Comparison of ENCODE assay signal across 13 cellular contexts in the genomic region with DNA sequence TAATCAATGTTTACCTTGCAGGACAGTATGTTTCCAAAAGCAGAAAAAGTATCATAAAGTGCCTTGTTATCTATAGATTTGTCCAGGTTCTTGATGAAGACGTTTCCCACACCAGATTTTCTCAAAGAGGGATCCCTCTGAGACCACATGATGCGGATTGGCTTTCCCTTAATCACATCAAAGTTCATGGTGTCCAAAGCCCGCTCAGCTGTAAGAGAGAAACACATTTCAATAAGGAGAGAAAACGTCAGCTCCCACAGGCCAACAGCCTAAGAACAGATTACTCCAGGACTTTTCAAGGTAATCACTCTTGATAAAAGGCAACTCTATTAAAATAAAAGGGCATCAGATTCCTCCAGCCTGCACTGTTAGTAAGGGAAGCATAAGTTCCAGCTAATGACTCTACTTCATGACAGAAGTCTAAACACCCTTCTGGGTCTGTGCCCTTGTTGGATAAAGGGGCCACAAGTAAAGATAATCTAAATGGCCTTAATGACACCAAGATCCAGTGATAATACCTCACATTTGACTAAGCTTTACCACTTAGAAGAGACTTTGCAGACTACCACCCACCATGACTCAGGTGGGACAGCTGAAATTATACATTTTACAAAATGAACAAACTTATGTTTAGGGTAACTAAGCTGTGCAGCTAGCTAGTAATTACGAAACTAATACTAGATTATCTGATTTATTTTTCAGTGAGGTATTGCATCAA. TPM values are rescaled to one million over a fixed set of nuclear protein-coding genes. Genes with fewer than 3 reads are reported as not detected.
DNase-seq lines count a peak whose midpoint lies in the region; ATAC-seq, FAIRE-seq and TF ChIP-seq lines count a peak whose summit lies in the region.
"Had no signal": no experiment of that assay in that cellular context is flagged by ENCODE, and none has a peak within 500 bp of the region (broad histone marks: within the 10 kb centered on the region; RNA-seq: fewer than 3 reads in every experiment).

No MANE protein-coding gene starts in this region.

- intact Hi-C loops in Calu3 (cut with micrococcal nuclease; ENCODE audit: unreplicated experiment) (no loop called here), transverse colon (cut with DNase I; ENCODE audit: low total_unique reads) (no loop called here)

- peaks cover 3% of the 10 kb centered on the region for H3K9me1 ChIP-seq in keratinocyte (ENCODE audit: control insufficient read depth, extremely low read depth, insufficient read depth, low read length)

- H3K36me3 ChIP-seq in BLaER1 (peaks cover 81% of the 10 kb centered on the region), WERI-Rb-1 (peaks cover 69% of the 10 kb centered on the region), keratinocyte (ENCODE audit: control insufficient read depth in 2 of 2, extremely low read depth in 1 of 2, insufficient read depth in 2 of 2, low read length in 2 of 2) (peaks cover 36 to 64% of the 10 kb centered on the region in 2 experiments), upper lobe of left lung (peaks cover 32 to 62% (median 46%) of the 10 kb centered on the region in 4 donors), transverse colon (peaks cover 0 to 46% (median 16%) of the 10 kb centered on the region in 4 donors)

- in situ Hi-C loops in transverse colon (cut with MboI; ENCODE audit: low pct_ligation_motif_present in 1 of 4, low pct_unique_long_range_greater_than_20kb in 1 of 4, low sequenced_read_pairs in 3 of 4), result no loop called here

- peaks cover 71% of the 10 kb centered on the region for H3K79me2 ChIP-seq in keratinocyte (ENCODE audit: control insufficient read depth, insufficient read depth, low read length)

- H3K27me3 ChIP-seq in BLaER1, result no peaks in the 10 kb centered on the region
- no peaks in the 10 kb centered on the region for H3K27me3 ChIP-seq in WERI-Rb-1 (ENCODE audit: insufficient read depth, low read depth, severe bottlenecking)
- no peaks in the 10 kb centered on the region for H3K27me3 ChIP-seq in keratinocyte (ENCODE audit: control insufficient read depth, extremely low read depth, insufficient read depth, low read length)
- H3K27me3 ChIP-seq in upper lobe of left lung, result no peaks in the 10 kb centered on the region
- H3K27me3 ChIP-seq in transverse colon, result no peaks in the 10 kb centered on the region
- H3K27me3 ChIP-seq: stomach had no signal

- H3K9me3 ChIP-seq in BLaER1 (no peaks in the 10 kb centered on the region), WERI-Rb-1 (ENCODE audit: severe bottlenecking) (no peaks in the 10 kb centered on the region), keratinocyte (ENCODE audit: control insufficient read depth, low read depth, low read length) (no peaks in the 10 kb centered on the region), upper lobe of left lung (no peaks in the 10 kb centered on the region), transverse colon (no peaks in the 10 kb centered on the region)
- H3K9me3 ChIP-seq: Caco-2, stomach had no signal

- TF ChIP-seq POLR2A in upper lobe of left lung (IDR thresholded peaks at IDR 0.05) (no peak), transverse colon (IDR thresholded peaks at IDR 0.05) (no peak)

- TF ChIP-seq EP300 in upper lobe of left lung (IDR thresholded peaks at IDR 0.05), result no peak
- no peak for TF ChIP-seq EP300 in transverse colon (IDR thresholded peaks at IDR 0.05; ENCODE audit: low read depth)

- H3K27me3 Mint-ChIP-seq in Calu3 (ENCODE audit: unreplicated experiment), result no peaks in the 10 kb centered on the region

- CTCF ChIA-PET in Calu3 (lab: Charles Lee), result no interaction called here

- ATAC-seq in upper lobe of left lung (ENCODE audit: low FRiP score in 2 of 2), result no peak

- H3K4me1 Mint-ChIP-seq in Calu3 (ENCODE audit: low read depth, unreplicated experiment), result peaks cover 51% of the 10 kb centered on the region

- H3K4me1 ChIP-seq in BLaER1, result peaks cover 30% of the 10 kb centered on the region
- peaks cover 20% of the 10 kb centered on the region for H3K4me1 ChIP-seq in keratinocyte (ENCODE audit: control insufficient read depth, extremely low read depth, insufficient read depth, low read length)
- H3K4me1 ChIP-seq in upper lobe of left lung, result peaks cover 19 to 37% (median 29%) of the 10 kb centered on the region in 4 donors
- H3K4me1 ChIP-seq in transverse colon, result peaks cover 23 to 41% (median 28%) of the 10 kb centered on the region in 4 donors

- H3K9ac ChIP-seq in BLaER1 (no peak overlapping the region; the same call in 1 of the 2 replicates), keratinocyte (ENCODE audit: control insufficient read depth, extremely low read depth, insufficient read depth, low read length) (no peak overlapping the region)

- dilution Hi-C loops in keratinocyte (cut with MboI; ENCODE audit: extremely low pct_ligation_motif_present, low sequenced_read_pairs), result no loop called here

- H3K4me3 Mint-ChIP-seq in Calu3 (ENCODE audit: low read depth, unreplicated experiment), result peak overlapping the region; percentile 86

- H3K4me2 ChIP-seq in BLaER1, result peak overlapping the region; percentile 98
- H3K4me2 ChIP-seq in keratinocyte (ENCODE audit: control insufficient read depth, extremely low read depth, insufficient read depth, low read depth, low read length), result peak overlapping the region; percentile 86

- WGBS in upper lobe of left lung, 2 donors, result 77 to 78% methylated on average over 5 of the region's 5 CpGs
- 66 to 67% methylated on average over 4 to 5 of the region's 5 CpGs for WGBS in transverse colon (ENCODE audit: low coverage in 1 of 2), 2 donors

- DNase-seq in Calu3, result no peak
- DNase-seq in WERI-Rb-1, result peak; percentile 75
- DNase-seq in keratinocyte (ENCODE audit: low read depth, low spot score), result no peak
- no peak for DNase-seq in upper lobe of left lung
- no peak for DNase-seq in NCI-H146 (lab: John Stamatoyannopoulos, UW)
- no peak for DNase-seq in transverse colon
- DNase-seq: Caco-2, NCI-H2227 treated with DMSO at 0.1 percent for 48 hours, stomach had no signal

- H3K27ac ChIP-seq in BLaER1 (no peak overlapping the region), WERI-Rb-1 (peak overlapping the region; percentile 85), keratinocyte (ENCODE audit: control insufficient read depth, insufficient read depth, low read length) (no peak overlapping the region), upper lobe of left lung (no peak overlapping the region), transverse colon (no peak overlapping the region)

- FAIRE-seq in keratinocyte (lab: Jason Lieb, UNC), result no peak
- FAIRE-seq: colon, islet of Langerhans had no signal

- H2AFZ ChIP-seq in keratinocyte (ENCODE audit: control insufficient read depth, low read length), result no peak overlapping the region

- no TSS peak for BruUV-seq in Calu3 (replicated peaks; lab: Mats Ljungman, UMichigan)

- no peak overlapping the region for H3K27ac Mint-ChIP-seq in Calu3 (ENCODE audit: unreplicated experiment)
- H3K27ac Mint-ChIP-seq: activated T-helper 1 cell treated with anti-CD3 and anti-CD28 coated beads, Interleukin-12 subunit alpha, Interleukin-12 subunit beta, Interleukin-2, Interleukin-4 antibody, amounts not matched to agents 30 ng/mL and 10 ng/mL and 1 ng/mL, durations not matched to agents 14 hours and 24 hours and 36 hours had no signal

- H3K4me3 ChIP-seq in BLaER1 (peak overlapping the region; percentile 99; the same call in 1 of the 2 replicates), WERI-Rb-1 (ENCODE audit: low read depth, low read length) (peak overlapping the region; percentile 8; the same call in 1 of the 2 replicates), keratinocyte (ENCODE audit: control insufficient read depth in 2 of 3, extremely low read depth in 1 of 3, insufficient read depth in 2 of 3, low read depth in 1 of 3, low read length in 3 of 3) (no peak overlapping the region), upper lobe of left lung (no peak overlapping the region), transverse colon (no peak overlapping the region)

- peaks cover 86% of the 10 kb centered on the region for H4K20me1 ChIP-seq in BLaER1
- H4K20me1 ChIP-seq in keratinocyte (ENCODE audit: control insufficient read depth, extremely low read depth, insufficient read depth, low read length), result peaks cover 57% of the 10 kb centered on the region

- no peaks in the 10 kb centered on the region for H3K9me3 Mint-ChIP-seq in Calu3 (ENCODE audit: low read depth, unreplicated experiment)
- H3K9me3 Mint-ChIP-seq: activated T-helper 1 cell treated with anti-CD3 and anti-CD28 coated beads, Interleukin-12 subunit alpha, Interleukin-12 subunit beta, Interleukin-2, Interleukin-4 antibody, amounts not matched to agents 30 ng/mL and 10 ng/mL and 1 ng/mL, durations not matched to agents 14 hours and 24 hours and 36 hours had no signal

- TF ChIP-seq CTCF in Calu3 (IDR thresholded peaks at IDR 0.05; ENCODE audit: unreplicated experiment) (no peak), WERI-Rb-1 (IDR thresholded peaks at IDR 0.05; ENCODE audit: low read depth, low read length) (no peak), keratinocyte (optimal IDR thresholded peaks at IDR 0.05 in 1 of 3, IDR thresholded peaks at IDR 0.05 in 1 of 3, conservative IDR thresholded peaks at IDR 0.05 in 1 of 3; ENCODE audit: extremely low read depth in 1 of 3, insufficient read depth in 2 of 3, low read length in 3 of 3) (no peak), upper lobe of left lung (IDR thresholded peaks at IDR 0.05) (no peak), transverse colon (IDR thresholded peaks at IDR 0.05) (no peak)

- peaks cover 79% of the 10 kb centered on the region for H3K36me3 Mint-ChIP-seq in Calu3 (ENCODE audit: insufficient read depth, unreplicated experiment)

RNA-seq across cellular contexts. Expression of a gene that starts 4.1 kb away (rescaled TPM):
- 193 and 213 TPM in 2 replicates for total RNA-seq in Calu3 (2022)
- polyA plus RNA-seq in keratinocyte, result 85.2 to 135 TPM (median 94.4 TPM) in 3 replicates
- polyA plus RNA-seq in keratinocyte (2011; ENCODE audit: low read depth), result 502 TPM
- polyA plus RNA-seq in keratinocyte (2011; cell fraction: cytosol; rRNA removed), result 113 and 115 TPM in 2 replicates
- 133 and 151 TPM in 2 replicates for polyA plus RNA-seq in keratinocyte (2011; cell fraction: nucleus; rRNA removed)
- 143 and 178 TPM in 2 replicates for polyA plus RNA-seq in keratinocyte (2012; ENCODE audit: low replicate concordance)
- 156 to 181 TPM (median 176 TPM) in 3 replicates for polyA minus RNA-seq in keratinocyte
- 251 TPM for polyA minus RNA-seq in keratinocyte (2011; cell fraction: cytosol; rRNA and poly(A)+ RNA removed)
- polyA minus RNA-seq in keratinocyte (2011; cell fraction: nucleus; rRNA and poly(A)+ RNA removed), result 75.3 and 116 TPM in 2 replicates
- 100 to 1,000 TPM; 121 to 225 (median 195) TPM for total RNA-seq in upper lobe of left lung
- 100 to 1,000 TPM in 3 of 4 donors, 10 to 100 TPM in 1; 79.1 to 193 (median 142) TPM for total RNA-seq in transverse colon

Comparison
In these comparisons a context has a peak if more than half of its experiments do, and no peak if none do; other contexts are left out.
1. H3K4me3 ChIP-seq: peak in BLaER1 (single experiment) and WERI-Rb-1 (single experiment); none in keratinocyte (0 of 3), upper lobe of left lung (0 of 4) and transverse colon (0 of 4).